In genomic region chr2:148642891-148643416, GRCh38 we compare ENCODE assay signal across 8 cellular contexts. TPM values are rescaled to one million over a fixed set of nuclear protein-coding genes. Genes with fewer than 3 reads are reported as not detected.
DNase-seq lines count a peak whose midpoint lies in the region; ATAC-seq, FAIRE-seq and TF ChIP-seq lines count a peak whose summit lies in the region.

No MANE protein-coding gene starts in this region.

- H3K27ac ChIP-seq in SK-N-SH (ENCODE audit: low read depth in 2 of 2, low read length in 1 of 2) (no peak overlapping the region), endothelial cell of umbilical vein (ENCODE audit: insufficient read depth, low read depth, low read length) (peak overlapping the region; percentile 64)

- H3K4me1 ChIP-seq in SK-N-SH (ENCODE audit: control insufficient read depth in 1 of 2, insufficient read depth in 2 of 2, low read depth in 1 of 2, low read length in 1 of 2), result peaks cover 0 to 6% of the 10 kb centered on the region in 2 experiments; a peak in 2 of 4 replicates
- peaks cover 25% of the 10 kb centered on the region for H3K4me1 ChIP-seq in endothelial cell of umbilical vein (ENCODE audit: control insufficient read depth, extremely low read depth, insufficient read depth, low read length)

- no peaks in the 10 kb centered on the region for H3K9me2 ChIP-seq in SK-N-SH

- ATAC-seq in SK-N-SH treated with all-trans-retinoic acid at 6 μM for 48 hours, result no peak
- no peak for ATAC-seq in GM21526 (IDR thresholded peaks at IDR 0.05; ENCODE audit: low FRiP score, unreplicated experiment)
- no peak for ATAC-seq in left colon

- peaks cover 7% of the 10 kb centered on the region for H3F3A ChIP-seq in SK-N-SH (replicated peaks; ENCODE audit: insufficient read depth)

- dilution Hi-C loops in endothelial cell of umbilical vein (cut with MboI; ENCODE audit: extremely low pct_ligation_motif_present, low sequenced_read_pairs), result no loop called here

- H3K4me2 ChIP-seq in SK-N-SH (peak overlapping the region; percentile 97; the same call in 1 of the 2 replicates), endothelial cell of umbilical vein (ENCODE audit: insufficient read depth, low read length) (peak overlapping the region; percentile 56)

- H3K9me3 ChIP-seq in SK-N-SH (no peaks in the 10 kb centered on the region), endothelial cell of umbilical vein (replicated peaks; ENCODE audit: control insufficient read depth, insufficient read depth, low read length) (no peaks in the 10 kb centered on the region)

- peaks cover 27% of the 10 kb centered on the region for H3K79me2 ChIP-seq in SK-N-SH (ENCODE audit: insufficient read depth)
- peaks cover 25% of the 10 kb centered on the region for H3K79me2 ChIP-seq in endothelial cell of umbilical vein (ENCODE audit: control insufficient read depth, insufficient read depth, low read length)

- peaks cover 27% of the 10 kb centered on the region for H4K20me1 ChIP-seq in SK-N-SH (ENCODE audit: insufficient read depth)
- H4K20me1 ChIP-seq in endothelial cell of umbilical vein (replicated peaks; ENCODE audit: control insufficient read depth, extremely low read depth, insufficient read depth, low read length), result peaks cover 8% of the 10 kb centered on the region

- TF ChIP-seq CTCF in SK-N-SH (IDR thresholded peaks at IDR 0.05) (no peak), endothelial cell of umbilical vein (IDR thresholded peaks at IDR 0.05; ENCODE audit: extremely low read depth in 1 of 2, insufficient read depth in 1 of 2, low read depth in 1 of 2, low read length in 2 of 2) (no peak)

- H2AFZ ChIP-seq in SK-N-SH (ENCODE audit: low read depth) (no peak overlapping the region), endothelial cell of umbilical vein (ENCODE audit: low read depth, low read length) (peak overlapping the region; percentile 81)

- no peak for TF ChIP-seq POLR2A in endothelial cell of umbilical vein (IDR thresholded peaks at IDR 0.05; ENCODE audit: low read depth, low read length)

- intact Hi-C loops in endothelial cell of umbilical vein (cut with micrococcal nuclease) (loop anchor here (5.0 to 10.0 kb wide), 5 partner anchors 342 to 922 kb away; partner anchors contain the start of gene ACVR2A), left colon (cut with DNase I, micrococcal nuclease) (no loop called here)

- TF ChIP-seq RAD21 in SK-N-SH (IDR thresholded peaks at IDR 0.05; ENCODE audit: low read length), result no peak

- no peaks in the 10 kb centered on the region for H3K9me1 ChIP-seq in endothelial cell of umbilical vein (replicated peaks; ENCODE audit: control insufficient read depth, extremely low read depth, insufficient read depth, low read length)

- CTCF ChIA-PET in SK-N-SH (lab: Yijun Ruan, JAX), result interaction anchor here (1.3 kb wide), 1 partner anchor 374 kb away, joined by 4 read pairs; no protein-coding TSS in a partner anchor
- CTCF ChIA-PET in endothelial cell of umbilical vein (lab: Charles Lee), result interaction anchor here (0.8 to 1.7 kb wide), 6 partner anchors 9 to 374 kb away, joined by 3 to 5 read pairs (median 4); no protein-coding TSS in a partner anchor

- H3K9ac ChIP-seq in SK-N-SH (no peak overlapping the region), endothelial cell of umbilical vein (replicated peaks; ENCODE audit: extremely low read depth, insufficient read depth, low read length) (peak overlapping the region; percentile 17)

- no peaks in the 10 kb centered on the region for H3K36me3 ChIP-seq in SK-N-SH (replicated peaks in 1 of 2; ENCODE audit: control insufficient read depth in 1 of 2, insufficient read depth in 2 of 2, low read length in 1 of 2)
- H3K36me3 ChIP-seq in endothelial cell of umbilical vein (ENCODE audit: control insufficient read depth in 2 of 2, extremely low read depth in 1 of 2, insufficient read depth in 2 of 2, low read length in 2 of 2), result no peaks in the 10 kb centered on the region

- H3K27me3 ChIP-seq in SK-N-SH (ENCODE audit: insufficient read depth) (no peaks in the 10 kb centered on the region; the same call in 1 of the 2 replicates), endothelial cell of umbilical vein (ENCODE audit: control insufficient read depth in 2 of 2, insufficient read depth in 2 of 2, low read length in 2 of 2) (no peaks in the 10 kb centered on the region)

- peak; percentile 96 for FAIRE-seq in endothelial cell of umbilical vein (lab: Jason Lieb, UNC)

- 75% methylated on average over 3 of the region's 3 CpGs for WGBS in SK-N-SH (ENCODE audit: low lambda C conversion rate)

- H3K4me3 ChIP-seq in SK-N-SH (ENCODE audit: low read depth in 2 of 2, low read length in 1 of 2) (no peak overlapping the region), endothelial cell of umbilical vein (replicated peaks in 1 of 3; ENCODE audit: insufficient read depth in 1 of 3, low read depth in 1 of 3, low read length in 3 of 3) (peak overlapping the region in 1 of 3 experiments; percentile 36), skeletal muscle cell (ENCODE audit: low read depth, low read length) (no peak overlapping the region)

- POLR2A ChIA-PET in SK-N-SH (lab: Yijun Ruan, JAX), result interaction anchor here (1.4 kb wide), 1 partner anchor 233 kb away, joined by 3 read pairs; no protein-coding TSS in a partner anchor
- POLR2A ChIA-PET in endothelial cell of umbilical vein (lab: Charles Lee), result interaction anchor here (0.7 kb wide), 1 partner anchor 49 kb away, joined by 6 read pairs; no protein-coding TSS in a partner anchor

- DNase-seq in SK-N-SH, result no peak
- DNase-seq in RKO (ENCODE audit: low spot score), result peak; percentile 10
- DNase-seq in endothelial cell of umbilical vein (ENCODE audit: low read depth, low spot score), result peak; percentile 91
- DNase-seq in skeletal muscle cell (ENCODE audit: low read depth), result peak; percentile 96
- DNase-seq in activated CD4-positive, CD25-positive, alpha-beta regulatory T cell (lab: John Stamatoyannopoulos, UW), result no peak
- DNase-seq in left colon, result no peak

- no TSS peak for BruUV-seq in endothelial cell of umbilical vein (replicated peaks; lab: Mats Ljungman, UMichigan)

- TF ChIP-seq EP300 in SK-N-SH (IDR thresholded peaks at IDR 0.05; ENCODE audit: borderline replicate concordance in 1 of 2, low read depth in 1 of 2, low read length in 1 of 2), result no peak

TF ChIP-seq in SK-N-SH treated with all-trans-retinoic acid at 6 μM for 48 hours, 23 proteins besides CTCF, POLR2A, EP300 and RAD21 (continues in another document):
- TF ChIP-seq OSR1 (CRISPR knock-in tag; IDR thresholded peaks at IDR 0.05), result no peak
- TF ChIP-seq ZNF8 (CRISPR knock-in tag; IDR thresholded peaks at IDR 0.05), result no peak
- TF ChIP-seq ZC3H10 (CRISPR knock-in tag; IDR thresholded peaks at IDR 0.05), result no peak
- TF ChIP-seq POU6F1 (CRISPR knock-in tag; IDR thresholded peaks at IDR 0.05; ENCODE audit: borderline replicate concordance, low read depth), result no peak
- no peak for TF ChIP-seq PPARA (CRISPR knock-in tag; IDR thresholded peaks at IDR 0.05; ENCODE audit: borderline replicate concordance)
- no peak for TF ChIP-seq SNAI2 (CRISPR knock-in tag; IDR thresholded peaks at IDR 0.05)
- TF ChIP-seq ESRRG (CRISPR knock-in tag; IDR thresholded peaks at IDR 0.05), result no peak

TF ChIP-seq in endothelial cell of umbilical vein, 7 proteins besides CTCF, POLR2A, EP300 and RAD21:
- peak; percentile 58 for TF ChIP-seq JUN (IDR thresholded peaks at IDR 0.05; ENCODE audit: borderline replicate concordance, insufficient read depth, insufficient read length, low read depth)
- no peak for TF ChIP-seq GATA2 (IDR thresholded peaks at IDR 0.05; ENCODE audit: insufficient read depth, insufficient read length, low read depth, low read length)
- TF ChIP-seq POLR2AphosphoS5 (IDR thresholded peaks at IDR 0.05; ENCODE audit: insufficient read depth, low read depth, low read length), result peak; percentile 63
- TF ChIP-seq MYC (IDR thresholded peaks at IDR 0.05; ENCODE audit: low read depth, low read length), result no peak
- no peak for TF ChIP-seq EZH2 (IDR thresholded peaks at IDR 0.05; ENCODE audit: borderline replicate concordance, low read depth, low read length, severe bottlenecking)
- TF ChIP-seq MAX (IDR thresholded peaks at IDR 0.05; ENCODE audit: insufficient read depth, insufficient read length), result no peak
- TF ChIP-seq FOS (IDR thresholded peaks at IDR 0.05; ENCODE audit: borderline replicate concordance, insufficient read depth, low read length), result peak; percentile 93
TF ChIP-seq in endothelial cell of umbilical vein: peak in this region for 3.

RNA-seq across cellular contexts. Expression of gene EPC2, which starts 1.6 kb away (rescaled TPM):
- 8.8 and 13.4 TPM in 2 replicates for polyA plus RNA-seq in SK-N-SH (2012; rRNA removed)
- 12.3 and 12.7 TPM in 2 replicates for polyA plus RNA-seq in SK-N-SH (2012; cell fraction: cytosol; rRNA removed)
- polyA plus RNA-seq in SK-N-SH (2012; cell fraction: nucleus; rRNA removed), result 4.2 and 12.6 TPM in 2 replicates
- 24.3 and 25.2 TPM in 2 replicates for total RNA-seq in endothelial cell of umbilical vein
- polyA plus RNA-seq in endothelial cell of umbilical vein, result 14.6 and 15.1 TPM in 2 replicates
- polyA plus RNA-seq in endothelial cell of umbilical vein (2011; cell fraction: cytosol; rRNA removed), result 13.9 and 14.7 TPM in 2 replicates
- 21.4 and 26.4 TPM in 2 replicates for polyA plus RNA-seq in endothelial cell of umbilical vein (2011; cell fraction: nucleus; rRNA removed)
- polyA plus RNA-seq in endothelial cell of umbilical vein (2012), result 14.7 and 16.5 TPM in 2 replicates
- polyA minus RNA-seq in endothelial cell of umbilical vein, result 29.2 and 32.3 TPM in 2 replicates
- polyA minus RNA-seq in endothelial cell of umbilical vein (2011; cell fraction: cytosol; rRNA and poly(A)+ RNA removed), result 12.4 TPM
- polyA minus RNA-seq in endothelial cell of umbilical vein (2011; cell fraction: nucleus; rRNA and poly(A)+ RNA removed), result 91.9 and 129 TPM in 2 replicates
- 10 to 100 TPM; 19.7 to 25.4 TPM for total RNA-seq in left colon

Comparison
In these comparisons a context has a peak if more than half of its experiments do, and no peak if none do; other contexts are left out.
1. DNase-seq: peak in RKO (single experiment), endothelial cell of umbilical vein (single experiment) and skeletal muscle cell (single experiment); none in SK-N-SH (single experiment), activated CD4-positive, CD25-positive, alpha-beta regulatory T cell (0 of 4) and left colon (0 of 2).